11 cellular contexts compared by ENCODE assay signal in genomic region chr9:81389569-81389993, GRCh38.
DNase-seq lines count a peak whose midpoint lies in the region; ATAC-seq and TF ChIP-seq lines count a peak whose summit lies in the region.
"Had no signal": no experiment of that assay in that cellular context is flagged by ENCODE, and none has a peak within 500 bp of the region (broad histone marks: within the 10 kb centered on the region; RNA-seq: fewer than 3 reads in every experiment).

No MANE protein-coding gene starts in this region.

- H3K9me3 ChIP-seq in mucosa of descending colon (no peaks in the 10 kb centered on the region), A673 (ENCODE audit: low read depth, low read length, poor library complexity, severe bottlenecking) (no peaks in the 10 kb centered on the region)

- no peak for TF ChIP-seq CTCF in endothelial cell (IDR thresholded peaks at IDR 0.05; ENCODE audit: unreplicated experiment)
- TF ChIP-seq CTCF in mucosa of descending colon (IDR thresholded peaks at IDR 0.05) = no peak
- TF ChIP-seq CTCF in A673 (conservative IDR thresholded peaks at IDR 0.05; ENCODE audit: low read depth, low read length) = no peak

- H3K27ac Mint-ChIP-seq in endothelial cell (ENCODE audit: unreplicated experiment) = peak overlapping the region; percentile 91
- H3K27ac Mint-ChIP-seq: activated CD8-positive, alpha-beta memory T cell treated with anti-CD3 and anti-CD28 coated beads, Interleukin-2, amount 10 ng/mL, durations not matched to agents 7 days and 5 days had no signal

- no peaks in the 10 kb centered on the region for H3K27me3 ChIP-seq in A673 (replicated peaks; ENCODE audit: insufficient read depth, low read depth, low read length, poor library complexity)

- intact Hi-C loops in mucosa of descending colon (cut with DNase I, micrococcal nuclease) = no loop called here
- intact Hi-C loops in A673 (cut with micrococcal nuclease; ENCODE audit: unreplicated experiment) = no loop called here

- H3K36me3 Mint-ChIP-seq in endothelial cell (ENCODE audit: low read depth, unreplicated experiment) = no peaks in the 10 kb centered on the region
- H3K36me3 Mint-ChIP-seq: activated CD8-positive, alpha-beta memory T cell treated with anti-CD3 and anti-CD28 coated beads, Interleukin-2, amount 10 ng/mL, durations not matched to agents 7 days and 5 days had no signal

- H3K36me3 ChIP-seq in mucosa of descending colon (ENCODE audit: low read depth) = no peaks in the 10 kb centered on the region
- H3K36me3 ChIP-seq in A673 (ENCODE audit: insufficient read depth, low read length, poor library complexity, severe bottlenecking) = no peaks in the 10 kb centered on the region

- peaks cover 34% of the 10 kb centered on the region for H3K4me1 Mint-ChIP-seq in endothelial cell (ENCODE audit: unreplicated experiment)
- H3K4me1 Mint-ChIP-seq: activated CD8-positive, alpha-beta memory T cell treated with anti-CD3 and anti-CD28 coated beads, Interleukin-2, amount 10 ng/mL, durations not matched to agents 7 days and 5 days had no signal

- no peak overlapping the region for H3K4me3 ChIP-seq in mucosa of descending colon
- H3K4me3 ChIP-seq in A673 (ENCODE audit: low read depth, low read length, poor library complexity, severe bottlenecking) = no peak overlapping the region

- POLR2A ChIA-PET in A673 (lab: Charles Lee; ENCODE audit: low non-redundant PET) = no interaction called here

- peak; percentile 77 for DNase-seq in AG08396 (ENCODE audit: low spot score)
- DNase-seq in NCI-H226 = peak; percentile 96
- no peak for DNase-seq in endothelial cell (ENCODE audit: low spot score)
- peak in 1 of 3 donors; percentile 17 for DNase-seq in mucosa of descending colon
- DNase-seq in middle frontal gyrus (ENCODE audit: extremely low spot score, low spot score) = no peak
- DNase-seq in RPMI8226 = no peak
- DNase-seq in A673 (ENCODE audit: low spot score) = no peak
- DNase-seq: activated CD8-positive, alpha-beta memory T cell treated with anti-CD3 and anti-CD28 coated beads, Interleukin-2, amount 10 ng/mL, durations not matched to agents 7 days and 5 days; DMS79 had no signal

- CTCF ChIA-PET in A673 (lab: Charles Lee) = no interaction called here

- H3K4me1 ChIP-seq in mucosa of descending colon (ENCODE audit: low read depth) (no peaks in the 10 kb centered on the region), A673 (ENCODE audit: insufficient read depth, low read length, poor library complexity, severe bottlenecking) (peaks cover 5% of the 10 kb centered on the region)

- H3K27ac ChIP-seq in A673 (ENCODE audit: low read depth, low read length, poor library complexity, severe bottlenecking) = no peak overlapping the region

- peak; percentile 55 for ATAC-seq in mucosa of descending colon
- ATAC-seq in GM19035 (IDR thresholded peaks at IDR 0.05; ENCODE audit: unreplicated experiment) = no peak
- ATAC-seq: activated CD8-positive, alpha-beta memory T cell treated with anti-CD3 and anti-CD28 coated beads, Interleukin-2, amount 10 ng/mL, durations not matched to agents 7 days and 5 days had no signal

- no TSS peak for BruUV-seq in A673 (replicated peaks; lab: Mats Ljungman, UMichigan)

- H3K9me3 Mint-ChIP-seq in endothelial cell (ENCODE audit: unreplicated experiment) = no peaks in the 10 kb centered on the region
- H3K9me3 Mint-ChIP-seq: neural crest cell had no signal

- peaks cover 2% of the 10 kb centered on the region for H3K27me3 Mint-ChIP-seq in endothelial cell (ENCODE audit: unreplicated experiment)
- H3K27me3 Mint-ChIP-seq: activated CD8-positive, alpha-beta memory T cell treated with anti-CD3 and anti-CD28 coated beads, Interleukin-2, amount 10 ng/mL, durations not matched to agents 7 days and 5 days had no signal

- H3K4me3 Mint-ChIP-seq in endothelial cell (ENCODE audit: unreplicated experiment) = no peak overlapping the region
- H3K4me3 Mint-ChIP-seq: activated CD8-positive, alpha-beta memory T cell treated with anti-CD3 and anti-CD28 coated beads, Interleukin-2, amount 10 ng/mL, durations not matched to agents 7 days and 5 days; neural crest cell had no signal

Comparison
In these comparisons a context has a peak if more than half of its experiments do, and no peak if none do; other contexts are left out.
1. DNase-seq: peak in AG08396 (single experiment) and NCI-H226 (single experiment); none in endothelial cell (single experiment), middle frontal gyrus (single experiment), RPMI8226 (single experiment) and A673 (single experiment).